Comparison of ENCODE assay signal across 2 cellular contexts in the genomic region with DNA sequence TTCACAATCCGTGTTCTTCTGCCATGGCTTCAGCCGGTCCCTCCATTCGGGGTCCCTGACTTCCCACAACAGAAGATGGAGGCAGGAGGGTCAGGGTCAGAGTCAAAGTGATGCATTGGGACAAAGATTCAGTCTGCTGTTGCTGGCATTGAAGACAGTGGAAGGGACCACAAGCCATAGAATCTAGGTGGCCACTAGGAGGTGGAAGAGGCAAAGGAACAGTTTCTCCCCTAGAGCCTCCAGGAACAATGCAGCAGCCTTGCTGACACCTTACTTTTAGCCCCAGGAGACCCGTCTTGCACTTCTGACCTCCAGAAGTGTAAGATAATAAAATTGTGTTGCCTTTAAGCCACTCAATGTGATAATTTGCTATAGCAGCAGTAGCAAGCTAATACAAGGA.
A peak's percentile ranks its signal among the peaks of the same experiment; 100 is the strongest.
TF ChIP-seq lines count a peak whose summit lies in the region.

No MANE protein-coding gene starts in this region.

TF ChIP-seq in A549, 52 proteins besides CTCF, POLR2A, EP300 and RAD21 (continued from another document):
- no peak for TF ChIP-seq NR3C1 (IDR thresholded peaks at IDR 0.05)

TF ChIP-seq in K562, 482 proteins besides CTCF, POLR2A, EP300 and RAD21 (continued from another document):
- TF ChIP-seq, protein P1, sequence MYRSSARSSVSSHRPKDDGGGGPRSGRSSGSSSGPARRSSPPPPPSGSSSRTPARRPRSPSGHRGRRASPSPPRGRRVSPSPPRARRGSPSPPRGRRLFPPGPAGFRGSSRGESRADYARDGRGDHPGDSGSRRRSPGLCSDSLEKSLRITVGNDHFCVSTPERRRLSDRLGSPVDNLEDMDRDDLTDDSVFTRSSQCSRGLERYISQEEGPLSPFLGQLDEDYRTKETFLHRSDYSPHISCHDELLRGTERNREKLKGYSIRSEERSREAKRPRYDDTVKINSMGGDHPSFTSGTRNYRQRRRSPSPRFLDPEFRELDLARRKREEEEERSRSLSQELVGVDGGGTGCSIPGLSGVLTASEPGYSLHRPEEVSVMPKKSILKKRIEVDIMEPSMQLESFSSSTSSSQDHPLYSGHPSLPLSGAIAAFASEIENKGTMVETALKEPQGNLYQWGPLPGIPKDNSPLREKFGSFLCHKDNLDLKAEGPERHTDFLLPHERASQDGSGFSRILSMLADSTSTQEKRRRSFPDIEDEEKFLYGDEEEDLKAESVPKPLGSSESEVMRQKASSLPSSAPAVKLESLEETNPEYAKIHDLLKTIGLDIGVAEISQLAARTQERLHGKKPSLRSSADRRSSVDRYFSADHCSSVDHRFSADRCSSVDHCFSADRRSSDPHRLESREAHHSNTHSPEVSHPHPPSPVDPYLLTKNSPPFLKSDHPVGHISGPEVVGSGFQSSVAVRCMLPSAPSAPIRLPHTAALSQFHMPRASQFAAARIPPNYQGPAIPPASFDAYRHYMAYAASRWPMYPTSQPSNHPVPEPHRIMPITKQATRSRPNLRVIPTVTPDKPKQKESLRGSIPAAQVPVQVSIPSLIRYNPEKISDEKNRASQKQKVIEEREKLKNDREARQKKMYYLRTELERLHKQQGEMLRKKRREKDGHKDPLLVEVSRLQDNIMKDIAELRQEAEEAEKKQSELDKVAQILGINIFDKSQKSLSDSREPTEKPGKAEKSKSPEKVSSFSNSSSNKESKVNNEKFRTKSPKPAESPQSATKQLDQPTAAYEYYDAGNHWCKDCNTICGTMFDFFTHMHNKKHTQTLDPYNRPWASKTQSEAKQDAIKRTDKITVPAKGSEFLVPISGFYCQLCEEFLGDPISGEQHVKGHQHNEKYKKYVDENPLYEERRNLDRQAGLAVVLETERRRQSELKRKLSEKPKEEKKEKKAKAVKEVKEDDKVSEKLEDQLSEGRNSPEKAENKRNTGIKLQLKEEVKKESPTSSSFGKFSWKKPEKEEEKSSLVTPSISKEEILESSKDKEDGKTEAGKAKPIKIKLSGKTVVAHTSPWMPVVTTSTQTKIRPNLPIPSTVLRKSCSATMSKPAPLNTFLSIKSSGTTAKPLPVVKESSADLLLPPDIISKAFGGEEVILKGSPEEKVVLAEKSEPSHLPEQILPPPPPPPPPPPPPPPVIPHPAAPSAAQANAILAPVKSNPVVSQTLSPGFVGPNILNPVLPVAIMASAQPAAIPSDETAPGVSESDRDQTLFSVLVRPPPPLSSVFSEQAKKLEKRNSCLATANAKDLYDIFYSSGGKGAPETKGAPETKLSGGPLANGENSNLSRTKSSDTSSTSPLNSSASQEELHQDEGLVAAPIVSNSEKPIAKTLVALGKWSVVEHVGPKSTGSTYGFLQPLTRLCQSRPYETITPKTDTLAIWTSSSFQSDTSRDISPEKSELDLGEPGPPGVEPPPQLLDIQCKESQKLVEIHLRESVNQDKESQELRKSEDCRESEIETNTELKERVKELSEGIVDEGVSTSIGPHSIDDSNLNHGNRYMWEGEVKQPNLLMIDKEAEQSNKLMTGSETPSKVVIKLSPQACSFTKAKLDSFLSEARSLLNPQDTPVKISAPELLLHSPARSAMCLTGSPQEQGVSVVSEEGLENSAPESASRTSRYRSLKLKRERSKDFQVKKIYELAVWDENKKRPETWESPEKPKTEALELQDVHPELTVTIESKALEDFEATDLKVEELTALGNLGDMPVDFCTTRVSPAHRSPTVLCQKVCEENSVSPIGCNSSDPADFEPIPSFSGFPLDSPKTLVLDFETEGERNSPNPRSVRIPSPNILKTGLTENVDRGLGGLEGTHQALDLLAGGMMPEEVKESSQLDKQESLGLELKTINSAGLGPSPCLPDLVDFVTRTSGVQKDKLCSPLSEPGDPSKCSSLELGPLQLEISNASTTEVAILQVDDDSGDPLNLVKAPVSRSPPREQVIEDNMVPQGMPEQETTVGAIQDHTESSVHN (IDR thresholded peaks at IDR 0.05; ENCODE audit: borderline replicate concordance in 1 of 2, low read depth in 1 of 2), result no peak
- TF ChIP-seq JUND (IDR thresholded peaks at IDR 0.05; ENCODE audit: borderline replicate concordance, low read depth, low read length), result peak; percentile 28; the same call in 1 of the 2 replicates
- no peak for TF ChIP-seq JUND (tag; IDR thresholded peaks at IDR 0.05; ENCODE audit: borderline replicate concordance, low read depth, low read length)
TF ChIP-seq in K562: peak in this region for 3.
